ENCODE assay signal across 17 cellular contexts in the genomic region with DNA sequence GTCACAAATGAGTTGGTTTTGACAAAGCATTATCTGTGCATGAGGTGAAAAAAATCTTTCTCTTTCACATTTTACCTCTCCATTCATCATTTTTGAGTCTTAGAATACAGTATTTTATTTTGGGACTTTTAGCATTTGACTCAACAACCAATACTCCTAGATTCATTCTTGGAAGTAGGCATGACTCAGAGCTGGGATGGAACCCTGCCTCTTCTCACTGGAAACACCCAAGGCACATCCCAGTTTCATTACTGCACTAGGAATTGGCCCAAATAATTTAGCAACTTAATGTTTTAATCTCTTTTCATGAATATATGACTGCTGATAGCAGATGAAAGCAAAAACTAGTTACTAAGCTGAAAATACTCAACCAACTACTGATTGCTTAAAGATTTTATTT. TPM values are rescaled to one million over a fixed set of nuclear protein-coding genes. Genes with fewer than 3 reads are reported as not detected.
DNase-seq lines count a peak whose midpoint lies in the region; TF ChIP-seq lines count a peak whose summit lies in the region.
"Had no signal": no experiment of that assay in that cellular context is flagged by ENCODE, and none has a peak within 500 bp of the region (broad histone marks: within the 10 kb centered on the region; RNA-seq: fewer than 3 reads in every experiment).

No MANE protein-coding gene starts in this region.

- peak overlapping the region; percentile 34 for H3K27ac ChIP-seq in suprapubic skin
- H3K27ac ChIP-seq: A549 had no signal

- peaks cover 21% of the 10 kb centered on the region for H3K27me3 ChIP-seq in suprapubic skin

- no peaks in the 10 kb centered on the region for H3K9me3 ChIP-seq in suprapubic skin
- H3K9me3 ChIP-seq: A549 had no signal

- H3K4me3 ChIP-seq in epithelial cell of esophagus (ENCODE audit: low read length) (no peak overlapping the region), suprapubic skin (no peak overlapping the region)
- H3K4me3 ChIP-seq: A549, GM23338 had no signal

- H3K4me1 ChIP-seq in suprapubic skin, result peaks cover 21% of the 10 kb centered on the region

- TF ChIP-seq EP300 in suprapubic skin (IDR thresholded peaks at IDR 0.05), result no peak

- no peak for TF ChIP-seq CTCF in epithelial cell of esophagus (IDR thresholded peaks at IDR 0.05; ENCODE audit: insufficient read depth, low read depth, low read length, missing control alignments)
- TF ChIP-seq CTCF in suprapubic skin (IDR thresholded peaks at IDR 0.05), result no peak

- H3K36me3 ChIP-seq in suprapubic skin, result no peaks in the 10 kb centered on the region

- TF ChIP-seq POLR2A in suprapubic skin (IDR thresholded peaks at IDR 0.05), result no peak

- peak; percentile 6 for DNase-seq in NCI-H226
- peak; percentile 20 for DNase-seq in epithelial cell of esophagus (ENCODE audit: low read depth)
- DNase-seq in hepatic stellate cell (ENCODE audit: low spot score), result peak; percentile 22
- DNase-seq in suprapubic skin (ENCODE audit: low spot score in 2 of 2), result no peak
- no peak for DNase-seq in H4 (ENCODE audit: low spot score)
- no peak for DNase-seq in activated CD8-positive, alpha-beta memory T cell treated with anti-CD3 and anti-CD28 coated beads for 24 hours
- DNase-seq in NCI-H82 treated with DMSO at 0.1 percent for 48 hours (lab: John Stamatoyannopoulos, UW; ENCODE audit: unreplicated experiment), result no peak
- DNase-seq in NK-92 (lab: John Stamatoyannopoulos, UW; ENCODE audit: unreplicated experiment), result no peak
- DNase-seq: CD8-positive, alpha-beta T cell; COR-L47; DMS153; DMS79 treated with DMSO at 0.1 percent for 48 hours; EL; H9 had no signal

RNA-seq across cellular contexts. Expression of gene PDZRN4, which starts 3.3 kb away (rescaled TPM):
- 1 to 10 TPM in 2 of 4 donors, under 1 TPM in 2; 0.42 to 4.4 (median 2.4) TPM for total RNA-seq in suprapubic skin
- total RNA-seq in H4 (2014; rRNA removed; shearing (Covaris generic)), result not detected in 2 replicates
- total RNA-seq: CD8-positive, alpha-beta T cell; H9; HT-29 had no signal

Comparison
In these comparisons a context has a peak if more than half of its experiments do, and no peak if none do; other contexts are left out.
1. DNase-seq: peak in NCI-H226 (single experiment), epithelial cell of esophagus (single experiment) and hepatic stellate cell (single experiment); none in suprapubic skin (0 of 2), H4 (single experiment), activated CD8-positive, alpha-beta memory T cell treated with anti-CD3 and anti-CD28 coated beads for 24 hours (single experiment), NCI-H82 treated with DMSO at 0.1 percent for 48 hours (single experiment) and NK-92 (single experiment).